ENCODE assay signal across 9 cellular contexts in genomic region chr17:49576906-49577650, GRCh38. TPM values are rescaled to one million over a fixed set of nuclear protein-coding genes. Genes with fewer than 3 reads are reported as not detected.
A peak's percentile ranks its signal among the peaks of the same experiment; 100 is the strongest.
DNase-seq lines count a peak whose midpoint lies in the region; ATAC-seq and TF ChIP-seq lines count a peak whose summit lies in the region.
"Had no signal": no experiment of that assay in that cellular context is flagged by ENCODE, and none has a peak within 500 bp of the region (broad histone marks: within the 10 kb centered on the region; RNA-seq: fewer than 3 reads in every experiment).

No MANE protein-coding gene starts in this region.

- H3K36me3 ChIP-seq in colonic mucosa (no peaks in the 10 kb centered on the region), mucosa of rectum (ENCODE audit: control insufficient read depth in 2 of 2, insufficient read depth in 2 of 2, low read length in 2 of 2) (no peaks in the 10 kb centered on the region), urinary bladder (ENCODE audit: insufficient read depth) (no peaks in the 10 kb centered on the region), body of pancreas (replicated peaks in 1 of 2; ENCODE audit: insufficient read depth in 1 of 2, low read depth in 2 of 2) (no peaks in the 10 kb centered on the region)

- no peak overlapping the region for H3K27ac Mint-ChIP-seq in activated T-cell treated with anti-CD3 and anti-CD28 coated beads, Interleukin-2, amount 50 U/mL, for 72 hours

- no peaks in the 10 kb centered on the region for H3K36me3 Mint-ChIP-seq in activated T-cell treated with anti-CD3 and anti-CD28 coated beads, Interleukin-2, amount 50 U/mL, for 72 hours (ENCODE audit: insufficient read depth in 2 of 2)

- H3K9me3 ChIP-seq in colonic mucosa (no peaks in the 10 kb centered on the region), mucosa of rectum (ENCODE audit: control insufficient read depth in 2 of 2, low read length in 2 of 2) (no peaks in the 10 kb centered on the region), body of pancreas (no peaks in the 10 kb centered on the region)

- H3K27me3 ChIP-seq in colonic mucosa (peaks cover 36% of the 10 kb centered on the region), mucosa of rectum (ENCODE audit: control insufficient read depth in 2 of 2, insufficient read depth in 2 of 2, low read length in 2 of 2) (peaks cover 31 to 34% of the 10 kb centered on the region in 2 donors), body of pancreas (peaks cover 0 to 32% of the 10 kb centered on the region in 2 donors)

- WGBS in urinary bladder = 13% methylated on average over 24 of the region's 24 CpGs
- 24 to 26% methylated on average over 21 to 24 of the region's 24 CpGs for WGBS in body of pancreas, 2 donors

- no peak for TF ChIP-seq POLR2A in body of pancreas (IDR thresholded peaks at IDR 0.05)

- TF ChIP-seq CTCF in colonic mucosa (IDR thresholded peaks at IDR 0.05) (no peak), body of pancreas (IDR thresholded peaks at IDR 0.05) (no peak), RWPE1 (conservative IDR thresholded peaks at IDR 0.05; ENCODE audit: low read depth) (no peak)

- no peak overlapping the region for H3K27ac ChIP-seq in colonic mucosa
- H3K27ac ChIP-seq in mucosa of rectum (ENCODE audit: low read depth in 2 of 2, low read length in 2 of 2) = peak overlapping the region; percentile 27 to 43
- H3K27ac ChIP-seq in urinary bladder (ENCODE audit: low read depth) = peak overlapping the region; percentile 66
- no peak overlapping the region for H3K27ac ChIP-seq in body of pancreas
- H3K27ac ChIP-seq in RWPE1 = no peak overlapping the region

- H3K4me3 ChIP-seq in colonic mucosa (peak overlapping the region; percentile 40), mucosa of rectum (ENCODE audit: low read length in 2 of 2) (peak overlapping the region; percentile 52 to 59), urinary bladder (ENCODE audit: low read depth, low read length) (peak overlapping the region; percentile 62), body of pancreas (peak overlapping the region in 1 of 2 donors; percentile 29)

- H3K4me1 Mint-ChIP-seq in activated T-cell treated with anti-CD3 and anti-CD28 coated beads, Interleukin-2, amount 50 U/mL, for 72 hours (ENCODE audit: low read depth) = peaks cover 7% of the 10 kb centered on the region

- POLR2A ChIA-PET in RWPE1 (lab: Yijun Ruan, JAX; ENCODE audit: low non-redundant PET) = no interaction called here

- peak overlapping the region; percentile 60 to 85 for H3K4me3 Mint-ChIP-seq in activated T-cell treated with anti-CD3 and anti-CD28 coated beads, Interleukin-2, amount 50 U/mL, for 72 hours

- peak overlapping the region; percentile 14 to 64 for H3K9ac ChIP-seq in colonic mucosa (ENCODE audit: low read depth in 2 of 2, low read length in 2 of 2)
- H3K9ac ChIP-seq in mucosa of rectum (ENCODE audit: low read depth in 1 of 2, low read length in 2 of 2) = peak overlapping the region; percentile 14 to 35

- no peak for ATAC-seq in activated T-cell treated with anti-CD3 and anti-CD28 coated beads, Interleukin-2, amount 50 U/mL, for 72 hours (replicated peaks in 1 of 2)
- ATAC-seq in body of pancreas = no peak

- H3K4me1 ChIP-seq in colonic mucosa (peaks cover 6% of the 10 kb centered on the region), mucosa of rectum (ENCODE audit: control insufficient read depth in 2 of 2, insufficient read depth in 2 of 2, low read length in 2 of 2) (peaks cover 3 to 5% of the 10 kb centered on the region in 2 donors), urinary bladder (ENCODE audit: insufficient read depth) (no peaks in the 10 kb centered on the region), body of pancreas (peaks cover 21% of the 10 kb centered on the region)

- intact Hi-C loops in colonic mucosa (cut with DNase I) = loop anchor here (5.0 kb wide), 1 partner anchor 200 kb away; no protein-coding TSS in a partner anchor
- intact Hi-C loops in body of pancreas (cut with DNase I) = loop anchor here (10.0 kb wide), 1 partner anchor 428 kb away; no protein-coding TSS in a partner anchor

- CTCF ChIA-PET in RWPE1 (lab: Yijun Ruan, JAX) = interaction anchor here (0.7 to 2.8 kb wide), 6 partner anchors 10 to 421 kb away, joined by 3 to 11 read pairs (median 4); partner anchors contain the start of gene SLC35B1

- DNase-seq in activated T-cell treated with anti-CD3 and anti-CD28 coated beads, Interleukin-2, amount 50 U/mL, for 72 hours = no peak
- DNase-seq in activated T-cell treated with anti-CD3 and anti-CD28 coated beads, Interleukin-2, amount 50 U/mL, for 48 hours = no peak
- DNase-seq in colonic mucosa = no peak
- DNase-seq in body of pancreas = no peak
- no peak for DNase-seq in RWPE1 (ENCODE audit: low spot score)
- no peak for DNase-seq in NCI-H69 (lab: John Stamatoyannopoulos, UW)
- DNase-seq: left colon had no signal

- H3K9me3 Mint-ChIP-seq in activated T-cell treated with anti-CD3 and anti-CD28 coated beads, Interleukin-2, amount 50 U/mL, for 72 hours = no peaks in the 10 kb centered on the region

- H3K27me3 Mint-ChIP-seq in activated T-cell treated with anti-CD3 and anti-CD28 coated beads, Interleukin-2, amount 50 U/mL, for 72 hours (ENCODE audit: low read depth) = peaks cover 46% of the 10 kb centered on the region

RNA-seq across cellular contexts. Expression of gene NXPH3, which starts 1.4 kb away (rescaled TPM):
- 1 to 10 TPM in 1 of 2 donors, under 1 TPM in 1; 0.44 to 1.2 TPM for total RNA-seq in activated T-cell treated with anti-CD3 and anti-CD28 coated beads, Interleukin-2, amount 50 U/mL, for 72 hours
- total RNA-seq in colonic mucosa = 1 to 10 TPM in 1 of 2 donors, under 1 TPM in 1; 0.42 to 2.1 TPM
- 1.6 TPM for total RNA-seq in urinary bladder
- polyA plus RNA-seq in urinary bladder = 26.4 TPM
- total RNA-seq in body of pancreas = under 1 TPM; 0.78 to 0.99 TPM

Comparison
In these comparisons a context has a peak if more than half of its experiments do, and no peak if none do; other contexts are left out.
1. H3K27ac ChIP-seq: peak in mucosa of rectum (2 of 2) and urinary bladder (single experiment); none in colonic mucosa (single experiment), body of pancreas (0 of 4) and RWPE1 (single experiment).